Comparison of ENCODE assay signal across 16 cellular contexts in genomic region chr11:126160345-126161145, GRCh38.
"Had no signal": no experiment of that assay in that cellular context is flagged by ENCODE, and none has a peak within 500 bp of the region (broad histone marks: within the 10 kb centered on the region; RNA-seq: fewer than 3 reads in every experiment).

No MANE protein-coding gene starts in this region.

- H3K36me3 ChIP-seq: adrenal gland, pancreas had no signal

- DNase-seq: activated CD4-positive, alpha-beta T cell treated with anti-CD3 and anti-CD28 coated beads, Interleukin-2, amount 50 U/mL, for 4 hours; activated CD4-positive, CD25-positive, alpha-beta regulatory T cell treated with anti-CD3 and anti-CD28 coated beads, Interleukin-2, amount 50 U/mL, for 72 hours; activated naive CD4-positive, alpha-beta T cell treated with anti-CD3 and anti-CD28 coated beads, Interleukin-2, amount 50 U/mL, for 16 hours; activated T-cell treated with anti-CD3 and anti-CD28 coated beads, Interleukin-2, amount 50 U/mL, for 1 hour; adrenal gland; erythroblast; immature natural killer cell; left cardiac atrium; pancreas; stimulated activated CD4-positive, alpha-beta T cell treated with anti-CD3 and anti-CD28 coated beads, Interleukin-15, amount 100 ng/mL, for 24 hours; stimulated activated CD4-positive, alpha-beta T cell treated with anti-CD3 and anti-CD28 coated beads, Interleukin-4, amount 100 ng/mL, for 4 hours; stimulated activated naive CD8-positive, alpha-beta T cell treated with anti-CD3 and anti-CD28 coated beads, Interleukin-15, amount 100 ng/mL, for 72 hours; T-helper 17 cell; testis had no signal

- H3K27ac ChIP-seq: adrenal gland, pancreas, testis had no signal

- H3K4me1 Mint-ChIP-seq: central memory CD8-positive, alpha-beta T cell; immature natural killer cell had no signal

- H3K36me3 Mint-ChIP-seq: immature natural killer cell had no signal

- H3K4me1 ChIP-seq: adrenal gland, pancreas, testis had no signal

- H3K9me3 ChIP-seq: adrenal gland, pancreas, testis had no signal

- H3K27me3 Mint-ChIP-seq: stimulated activated naive CD8-positive, alpha-beta T cell treated with anti-CD3 and anti-CD28 coated beads, Interleukin-15, amount 100 ng/mL, for 72 hours had no signal

- H3K4me3 Mint-ChIP-seq: central memory CD8-positive, alpha-beta T cell; immature natural killer cell; stimulated activated naive CD8-positive, alpha-beta T cell treated with anti-CD3 and anti-CD28 coated beads, Interleukin-15, amount 100 ng/mL, for 72 hours; T-helper 17 cell had no signal

- H3K9me3 Mint-ChIP-seq: central memory CD8-positive, alpha-beta T cell; immature natural killer cell; stimulated activated naive CD8-positive, alpha-beta T cell treated with anti-CD3 and anti-CD28 coated beads, Interleukin-15, amount 100 ng/mL, for 72 hours had no signal

- H3K27ac Mint-ChIP-seq: immature natural killer cell; stimulated activated naive CD8-positive, alpha-beta T cell treated with anti-CD3 and anti-CD28 coated beads, Interleukin-15, amount 100 ng/mL, for 72 hours; T-helper 17 cell had no signal

- H3K27me3 ChIP-seq: adrenal gland, pancreas, testis had no signal

- H3K4me3 ChIP-seq: adrenal gland, lung, pancreas, testis had no signal

- ATAC-seq: left cardiac atrium, pancreas, T-helper 17 cell had no signal
